In the genomic region with DNA sequence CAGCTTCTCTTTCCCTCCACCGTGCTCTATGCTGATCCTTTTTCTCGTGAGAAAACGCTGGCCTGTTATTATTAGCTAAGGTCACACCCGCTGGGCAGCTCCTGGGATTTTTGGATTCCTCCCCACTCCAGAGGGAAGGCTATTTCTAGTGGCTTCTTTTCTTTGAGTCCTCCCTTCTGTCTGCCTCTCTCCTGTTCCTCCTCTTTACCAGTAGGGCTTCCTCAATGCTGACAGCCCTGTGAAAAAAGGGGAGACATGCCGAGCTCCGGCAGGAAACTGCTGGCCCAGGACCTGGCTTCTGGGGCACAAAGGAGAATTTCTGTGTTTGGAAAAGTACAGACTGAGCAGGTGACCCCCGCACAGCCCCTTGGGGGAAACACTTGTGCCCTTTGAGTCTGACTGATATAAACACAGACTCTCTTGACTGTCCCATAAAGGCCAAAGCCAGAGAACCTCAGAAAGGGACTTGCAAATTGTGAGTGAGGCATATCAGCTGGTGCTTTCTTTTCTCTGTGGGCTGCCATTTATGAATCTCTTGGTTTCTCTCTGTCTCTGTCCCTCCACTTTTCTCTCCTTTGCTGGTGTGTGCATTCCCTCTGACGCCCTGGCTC, we compare ENCODE assay signal across 1 cellular context.
TF ChIP-seq lines count a peak whose summit lies in the region.

No MANE protein-coding gene starts in this region.

TF ChIP-seq in HEK293, 187 proteins besides CTCF, POLR2A, EP300 and RAD21 (continued from another document):
- TF ChIP-seq, protein P1, sequence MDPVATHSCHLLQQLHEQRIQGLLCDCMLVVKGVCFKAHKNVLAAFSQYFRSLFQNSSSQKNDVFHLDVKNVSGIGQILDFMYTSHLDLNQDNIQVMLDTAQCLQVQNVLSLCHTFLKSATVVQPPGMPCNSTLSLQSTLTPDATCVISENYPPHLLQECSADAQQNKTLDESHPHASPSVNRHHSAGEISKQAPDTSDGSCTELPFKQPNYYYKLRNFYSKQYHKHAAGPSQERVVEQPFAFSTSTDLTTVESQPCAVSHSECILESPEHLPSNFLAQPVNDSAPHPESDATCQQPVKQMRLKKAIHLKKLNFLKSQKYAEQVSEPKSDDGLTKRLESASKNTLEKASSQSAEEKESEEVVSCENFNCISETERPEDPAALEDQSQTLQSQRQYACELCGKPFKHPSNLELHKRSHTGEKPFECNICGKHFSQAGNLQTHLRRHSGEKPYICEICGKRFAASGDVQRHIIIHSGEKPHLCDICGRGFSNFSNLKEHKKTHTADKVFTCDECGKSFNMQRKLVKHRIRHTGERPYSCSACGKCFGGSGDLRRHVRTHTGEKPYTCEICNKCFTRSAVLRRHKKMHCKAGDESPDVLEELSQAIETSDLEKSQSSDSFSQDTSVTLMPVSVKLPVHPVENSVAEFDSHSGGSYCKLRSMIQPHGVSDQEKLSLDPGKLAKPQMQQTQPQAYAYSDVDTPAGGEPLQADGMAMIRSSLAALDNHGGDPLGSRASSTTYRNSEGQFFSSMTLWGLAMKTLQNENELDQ (tag by site-specific recombination; IDR thresholded peaks at IDR 0.05; ENCODE audit: low read depth): no peak
- TF ChIP-seq, protein P2, sequence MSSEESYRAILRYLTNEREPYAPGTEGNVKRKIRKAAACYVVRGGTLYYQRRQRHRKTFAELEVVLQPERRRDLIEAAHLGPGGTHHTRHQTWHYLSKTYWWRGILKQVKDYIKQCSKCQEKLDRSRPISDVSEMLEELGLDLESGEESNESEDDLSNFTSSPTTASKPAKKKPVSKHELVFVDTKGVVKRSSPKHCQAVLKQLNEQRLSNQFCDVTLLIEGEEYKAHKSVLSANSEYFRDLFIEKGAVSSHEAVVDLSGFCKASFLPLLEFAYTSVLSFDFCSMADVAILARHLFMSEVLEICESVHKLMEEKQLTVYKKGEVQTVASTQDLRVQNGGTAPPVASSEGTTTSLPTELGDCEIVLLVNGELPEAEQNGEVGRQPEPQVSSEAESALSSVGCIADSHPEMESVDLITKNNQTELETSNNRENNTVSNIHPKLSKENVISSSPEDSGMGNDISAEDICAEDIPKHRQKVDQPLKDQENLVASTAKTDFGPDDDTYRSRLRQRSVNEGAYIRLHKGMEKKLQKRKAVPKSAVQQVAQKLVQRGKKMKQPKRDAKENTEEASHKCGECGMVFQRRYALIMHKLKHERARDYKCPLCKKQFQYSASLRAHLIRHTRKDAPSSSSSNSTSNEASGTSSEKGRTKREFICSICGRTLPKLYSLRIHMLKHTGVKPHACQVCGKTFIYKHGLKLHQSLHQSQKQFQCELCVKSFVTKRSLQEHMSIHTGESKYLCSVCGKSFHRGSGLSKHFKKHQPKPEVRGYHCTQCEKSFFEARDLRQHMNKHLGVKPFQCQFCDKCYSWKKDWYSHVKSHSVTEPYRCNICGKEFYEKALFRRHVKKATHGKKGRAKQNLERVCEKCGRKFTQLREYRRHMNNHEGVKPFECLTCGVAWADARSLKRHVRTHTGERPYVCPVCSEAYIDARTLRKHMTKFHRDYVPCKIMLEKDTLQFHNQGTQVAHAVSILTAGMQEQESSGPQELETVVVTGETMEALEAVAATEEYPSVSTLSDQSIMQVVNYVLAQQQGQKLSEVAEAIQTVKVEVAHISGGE (tag by site-specific recombination; conservative IDR thresholded peaks at IDR 0.05; ENCODE audit: low read depth): no peak
- TF ChIP-seq ZNF776 (tag by site-specific recombination; IDR thresholded peaks at IDR 0.05; ENCODE audit: borderline replicate concordance) (no peak), GLIS1 (tag by site-specific recombination; IDR thresholded peaks at IDR 0.05) (no peak)
- TF ChIP-seq, protein P3, sequence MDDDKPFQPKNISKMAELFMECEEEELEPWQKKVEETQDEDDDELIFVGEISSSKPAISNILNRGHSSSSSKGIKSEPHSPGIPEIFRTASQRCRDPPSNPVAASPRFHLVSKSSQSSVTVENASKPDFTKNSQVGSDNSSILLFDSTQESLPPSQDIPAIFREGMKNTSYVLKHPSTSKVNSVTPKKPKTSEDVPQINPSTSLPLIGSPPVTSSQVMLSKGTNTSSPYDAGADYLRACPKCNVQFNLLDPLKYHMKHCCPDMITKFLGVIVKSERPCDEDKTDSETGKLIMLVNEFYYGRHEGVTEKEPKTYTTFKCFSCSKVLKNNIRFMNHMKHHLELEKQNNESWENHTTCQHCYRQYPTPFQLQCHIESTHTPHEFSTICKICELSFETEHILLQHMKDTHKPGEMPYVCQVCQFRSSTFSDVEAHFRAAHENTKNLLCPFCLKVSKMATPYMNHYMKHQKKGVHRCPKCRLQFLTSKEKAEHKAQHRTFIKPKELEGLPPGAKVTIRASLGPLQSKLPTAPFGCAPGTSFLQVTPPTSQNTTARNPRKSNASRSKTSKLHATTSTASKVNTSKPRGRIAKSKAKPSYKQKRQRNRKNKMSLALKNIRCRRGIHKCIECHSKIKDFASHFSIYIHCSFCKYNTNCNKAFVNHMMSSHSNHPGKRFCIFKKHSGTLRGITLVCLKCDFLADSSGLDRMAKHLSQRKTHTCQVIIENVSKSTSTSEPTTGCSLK (tag by site-specific recombination; IDR thresholded peaks at IDR 0.05): no peak
